ENCODE assay signal across 20 cellular contexts in genomic region chr12:24135158-24135850, GRCh38.
A peak's percentile ranks its signal among the peaks of the same experiment; 100 is the strongest.
DNase-seq lines count a peak whose midpoint lies in the region; ATAC-seq, FAIRE-seq and TF ChIP-seq lines count a peak whose summit lies in the region.
"Had no signal": no experiment of that assay in that cellular context is flagged by ENCODE, and none has a peak within 500 bp of the region (broad histone marks: within the 10 kb centered on the region; RNA-seq: fewer than 3 reads in every experiment).

No MANE protein-coding gene starts in this region.

- H3K4me1 Mint-ChIP-seq in astrocyte (ENCODE audit: low read depth, unreplicated experiment), result peaks cover 18% of the 10 kb centered on the region

- H3K18ac ChIP-seq in mesenchymal stem cell (ENCODE audit: low read depth in 1 of 2, low read length in 2 of 2), result peak overlapping the region in 1 of 2 experiments; percentile 9

- no peak overlapping the region for H4K8ac ChIP-seq in mesenchymal stem cell (ENCODE audit: low read length)

- DNase-seq in NCI-H82 (lab: John Stamatoyannopoulos, UW) (peak; percentile 9), NCI-H82 treated with DMSO at 0.1 percent for 48 hours (lab: John Stamatoyannopoulos, UW; ENCODE audit: unreplicated experiment) (no peak), astrocyte (ENCODE audit: low read depth) (peak; percentile 17), mesenchymal stem cell (peak; percentile 77), smooth muscle cell (lab: John Stamatoyannopoulos, UW; ENCODE audit: unreplicated experiment) (no peak), coronary artery (ENCODE audit: low spot score) (no peak), mucosa of gallbladder (ENCODE audit: low spot score) (no peak)
- DNase-seq: DMS 273 treated with DMSO at 0.1 percent for 48 hours, DND-41, H7, Kasumi-1, NCI-H1092, NCI-H1436 treated with DMSO at 0.1 percent for 48 hours, NCI-H2081 treated with DMSO at 0.1 percent for 48 hours, NCI-H774, SHP77 had no signal

- no peak for FAIRE-seq in astrocyte (lab: Jason Lieb, UNC)
- FAIRE-seq: G401.6 had no signal

- no peak for TF ChIP-seq CTCF in astrocyte (IDR thresholded peaks at IDR 0.05; ENCODE audit: insufficient read depth, low read depth, low read length)
- no peak for TF ChIP-seq CTCF in smooth muscle cell (IDR thresholded peaks at IDR 0.05; ENCODE audit: borderline replicate concordance, insufficient read depth, poor library complexity, severe bottlenecking)
- no peak for TF ChIP-seq CTCF in coronary artery (IDR thresholded peaks at IDR 0.05)

- H2BK15ac ChIP-seq in mesenchymal stem cell (ENCODE audit: low read depth, poor library complexity, severe bottlenecking), result no peak overlapping the region

- no peak overlapping the region for H2BK12ac ChIP-seq in mesenchymal stem cell (ENCODE audit: low read length in 2 of 2)

- no peak for ATAC-seq in HG03342 (IDR thresholded peaks at IDR 0.05; ENCODE audit: unreplicated experiment)

- WGBS in mesenchymal stem cell, result 42% methylated on average over 3 of the region's 5 CpGs
- WGBS in smooth muscle cell (ENCODE audit: low lambda C conversion rate), result 35% methylated on average over 5 of the region's 5 CpGs

- H2AFZ ChIP-seq in astrocyte (ENCODE audit: low read depth, low read length), result no peak overlapping the region
- H2AFZ ChIP-seq in mesenchymal stem cell (ENCODE audit: low read depth, low read length), result no peak overlapping the region
- no peak overlapping the region for H2AFZ ChIP-seq in smooth muscle cell (ENCODE audit: low read depth)

- H3K4me3 Mint-ChIP-seq in astrocyte (ENCODE audit: unreplicated experiment), result no peak overlapping the region

- no peak overlapping the region for H3K4me3 ChIP-seq in astrocyte (ENCODE audit: insufficient read depth, low read depth, low read length)
- no peak overlapping the region for H3K4me3 ChIP-seq in mesenchymal stem cell (ENCODE audit: insufficient read depth in 1 of 2, low read depth in 1 of 2, low read length in 2 of 2)
- H3K4me3 ChIP-seq in smooth muscle cell, result no peak overlapping the region
- H3K4me3 ChIP-seq in coronary artery, result no peak overlapping the region

- peaks cover 2% of the 10 kb centered on the region for H3K9me3 Mint-ChIP-seq in astrocyte (ENCODE audit: unreplicated experiment)

- no peaks in the 10 kb centered on the region for H3K27me3 Mint-ChIP-seq in astrocyte (ENCODE audit: low read depth, unreplicated experiment)

- H3F3A ChIP-seq in smooth muscle cell (ENCODE audit: low read depth), result no peaks in the 10 kb centered on the region

- H3K14ac ChIP-seq in mesenchymal stem cell (ENCODE audit: low read length in 2 of 2), result no peak overlapping the region

- H3K79me2 ChIP-seq in astrocyte (ENCODE audit: insufficient read depth, low read length) (no peaks in the 10 kb centered on the region), smooth muscle cell (ENCODE audit: low read depth) (peaks cover 3% of the 10 kb centered on the region)

- H3K27ac Mint-ChIP-seq in astrocyte (ENCODE audit: unreplicated experiment), result no peak overlapping the region

- peak overlapping the region; percentile 26 for H2AK5ac ChIP-seq in mesenchymal stem cell (ENCODE audit: low read length, severe bottlenecking)

- H3K9me3 ChIP-seq in astrocyte (ENCODE audit: insufficient read depth, low read depth, low read length) (no peaks in the 10 kb centered on the region), mesenchymal stem cell (ENCODE audit: control insufficient read depth, low read length) (no peaks in the 10 kb centered on the region), smooth muscle cell (replicated peaks; ENCODE audit: low read depth) (no peaks in the 10 kb centered on the region)

- no peak overlapping the region for H4K91ac ChIP-seq in mesenchymal stem cell (ENCODE audit: low read length)

- H3K23ac ChIP-seq in mesenchymal stem cell (ENCODE audit: low read length in 2 of 2), result no peak overlapping the region

- no peaks in the 10 kb centered on the region for H4K20me1 ChIP-seq in astrocyte (ENCODE audit: insufficient read depth, low read length)
- H4K20me1 ChIP-seq in smooth muscle cell (ENCODE audit: low read depth), result no peaks in the 10 kb centered on the region

- H3K4ac ChIP-seq in mesenchymal stem cell (ENCODE audit: low read depth in 1 of 2, low read length in 2 of 2), result no peak overlapping the region

- H3K27me3 ChIP-seq in astrocyte (ENCODE audit: insufficient read depth, low read length), result no peaks in the 10 kb centered on the region
- no peaks in the 10 kb centered on the region for H3K27me3 ChIP-seq in mesenchymal stem cell (ENCODE audit: control insufficient read depth in 1 of 2, insufficient read depth in 1 of 2, low read length in 2 of 2)
- no peaks in the 10 kb centered on the region for H3K27me3 ChIP-seq in smooth muscle cell (ENCODE audit: low read depth)

- no peaks in the 10 kb centered on the region for H3K36me3 Mint-ChIP-seq in astrocyte (ENCODE audit: low read depth, unreplicated experiment)

- H2BK120ac ChIP-seq in mesenchymal stem cell (ENCODE audit: low read depth, low read length), result no peak overlapping the region

- no peaks in the 10 kb centered on the region for H3K79me1 ChIP-seq in mesenchymal stem cell (replicated peaks; ENCODE audit: low read length, poor library complexity, severe bottlenecking)

- no peak overlapping the region for H3K27ac ChIP-seq in astrocyte (ENCODE audit: low read depth, low read length)
- H3K27ac ChIP-seq in mesenchymal stem cell (ENCODE audit: low read length, poor library complexity, severe bottlenecking), result no peak overlapping the region
- peak overlapping the region; percentile 2 for H3K27ac ChIP-seq in smooth muscle cell (ENCODE audit: low read depth)
- H3K27ac ChIP-seq in coronary artery, result no peak overlapping the region
- H3K27ac ChIP-seq: 22Rv1, HL-60 had no signal

- H3K9ac ChIP-seq in astrocyte (ENCODE audit: low read length), result no peak overlapping the region
- H3K9ac ChIP-seq in mesenchymal stem cell (ENCODE audit: low read length), result no peak overlapping the region
- no peak overlapping the region for H3K9ac ChIP-seq in smooth muscle cell (ENCODE audit: low read depth)

- no peak overlapping the region for H3K4me2 ChIP-seq in astrocyte (ENCODE audit: low read length)
- H3K4me2 ChIP-seq in mesenchymal stem cell (ENCODE audit: low read length, poor library complexity, severe bottlenecking), result no peak overlapping the region
- H3K4me2 ChIP-seq in smooth muscle cell, result peak overlapping the region; percentile 7

- H2BK5ac ChIP-seq in mesenchymal stem cell (ENCODE audit: low read depth, low read length, poor library complexity, severe bottlenecking), result no peak overlapping the region

- H3K36me3 ChIP-seq in astrocyte (ENCODE audit: insufficient read depth, low read length), result no peaks in the 10 kb centered on the region
- H3K36me3 ChIP-seq in mesenchymal stem cell (ENCODE audit: control insufficient read depth in 1 of 2, insufficient read depth in 2 of 2, low read depth in 1 of 2, low read length in 2 of 2), result no peaks in the 10 kb centered on the region
- no peaks in the 10 kb centered on the region for H3K36me3 ChIP-seq in smooth muscle cell (ENCODE audit: low read depth)

- H3K4me1 ChIP-seq in astrocyte (ENCODE audit: insufficient read depth, low read length) (no peaks in the 10 kb centered on the region), mesenchymal stem cell (ENCODE audit: control insufficient read depth, insufficient read depth, low read depth, low read length) (no peaks in the 10 kb centered on the region), smooth muscle cell (ENCODE audit: low read depth) (peaks cover 45% of the 10 kb centered on the region)

Comparison
In these comparisons a context has a peak if more than half of its experiments do, and no peak if none do; other contexts are left out.
1. DNase-seq: peak in NCI-H82 (single experiment), astrocyte (single experiment) and mesenchymal stem cell (single experiment); none in NCI-H82 treated with DMSO at 0.1 percent for 48 hours (single experiment), smooth muscle cell (single experiment), coronary artery (single experiment) and mucosa of gallbladder (single experiment).